Comparison of ENCODE assay signal across 8 cellular contexts in genomic region chr14:100221419-100222218, GRCh38. TPM values are rescaled to one million over a fixed set of nuclear protein-coding genes. Genes with fewer than 3 reads are reported as not detected.
DNase-seq lines count a peak whose midpoint lies in the region; ATAC-seq and FAIRE-seq lines count a peak whose summit lies in the region.

No MANE protein-coding gene starts in this region.

- no peak overlapping the region for H3K4me3 Mint-ChIP-seq in activated naive CD4-positive, alpha-beta T cell treated with anti-CD3 and anti-CD28 coated beads, Interleukin-2, amount 10 ng/mL, durations not matched to agents 7 days and 5 days

- peaks cover 11% of the 10 kb centered on the region for H3K4me1 Mint-ChIP-seq in activated naive CD4-positive, alpha-beta T cell treated with anti-CD3 and anti-CD28 coated beads, Interleukin-2, amount 10 ng/mL, durations not matched to agents 7 days and 5 days

- H3K36me3 ChIP-seq in skeletal muscle satellite cell (ENCODE audit: insufficient read depth, low read length): no peaks in the 10 kb centered on the region

- H3K9me3 Mint-ChIP-seq in activated naive CD4-positive, alpha-beta T cell treated with anti-CD3 and anti-CD28 coated beads, Interleukin-2, amount 10 ng/mL, durations not matched to agents 7 days and 5 days: no peaks in the 10 kb centered on the region

- no peak for FAIRE-seq in frontal cortex (lab: Jason Lieb, UNC)

- CTCF ChIA-PET in activated naive CD4-positive, alpha-beta T cell treated with anti-CD3 and anti-CD28 coated beads, Interleukin-2, amount 10 ng/mL, durations not matched to agents 7 days and 5 days (lab: Charles Lee): interaction anchor here (0.7 to 7.7 kb wide), 7 partner anchors 9 to 150 kb away, joined by 3 to 58 read pairs (median 5); no protein-coding TSS in a partner anchor

- no peak overlapping the region for H3K9ac ChIP-seq in skeletal muscle satellite cell (ENCODE audit: low read depth, low read length)

- ATAC-seq in GM19467 (IDR thresholded peaks at IDR 0.05; ENCODE audit: unreplicated experiment) (peak; percentile 92), HG03565 (IDR thresholded peaks at IDR 0.05; ENCODE audit: unreplicated experiment) (peak; percentile 90)

- no peaks in the 10 kb centered on the region for H3K27me3 Mint-ChIP-seq in activated naive CD4-positive, alpha-beta T cell treated with anti-CD3 and anti-CD28 coated beads, Interleukin-2, amount 10 ng/mL, durations not matched to agents 7 days and 5 days

- H3K4me1 ChIP-seq in skeletal muscle satellite cell (ENCODE audit: control insufficient read depth, insufficient read depth, low read length): peaks cover 6% of the 10 kb centered on the region

- peaks cover 7% of the 10 kb centered on the region for H3K36me3 Mint-ChIP-seq in activated naive CD4-positive, alpha-beta T cell treated with anti-CD3 and anti-CD28 coated beads, Interleukin-2, amount 10 ng/mL, durations not matched to agents 7 days and 5 days

- DNase-seq in D341Med (ENCODE audit: low spot score): peak; percentile 72
- peak; percentile 53 for DNase-seq in RPMI7951 (ENCODE audit: low read depth)
- DNase-seq in activated naive CD4-positive, alpha-beta T cell treated with anti-CD3 and anti-CD28 coated beads, Interleukin-2, amount 10 ng/mL, durations not matched to agents 7 days and 5 days: peak; percentile 85
- DNase-seq in hepatic stellate cell (ENCODE audit: low spot score): peak; percentile 35
- no peak for DNase-seq in frontal cortex (ENCODE audit: low spot score in 2 of 2)

- no peak overlapping the region for H3K27ac Mint-ChIP-seq in activated naive CD4-positive, alpha-beta T cell treated with anti-CD3 and anti-CD28 coated beads, Interleukin-2, amount 10 ng/mL, durations not matched to agents 7 days and 5 days

- H3K27me3 ChIP-seq in skeletal muscle satellite cell (ENCODE audit: control insufficient read depth, insufficient read depth, low read length): no peaks in the 10 kb centered on the region

- peak overlapping the region; percentile 28 for H3K4me3 ChIP-seq in skeletal muscle satellite cell (ENCODE audit: low read length)

- no peaks in the 10 kb centered on the region for H3K9me3 ChIP-seq in skeletal muscle satellite cell (replicated peaks; ENCODE audit: low read length)

- peak overlapping the region; percentile 79 for H3K4me2 ChIP-seq in skeletal muscle satellite cell (ENCODE audit: low read length)

RNA-seq across cellular contexts. Expression of gene YY1, which starts 17.3 kb away (rescaled TPM):
- 34.1 and 53.0 TPM in 2 replicates for total RNA-seq in RPMI7951 (2014; rRNA removed; shearing (Covaris generic))
- 38.0 and 39.3 TPM in 2 replicates for total RNA-seq in skeletal muscle satellite cell (2012; rRNA removed)
- 47.7 TPM for total RNA-seq in frontal cortex

Comparison
In these comparisons a context has a peak if more than half of its experiments do, and no peak if none do; other contexts are left out.
1. DNase-seq: peak in D341Med (single experiment), RPMI7951 (single experiment), activated naive CD4-positive, alpha-beta T cell treated with anti-CD3 and anti-CD28 coated beads, Interleukin-2, amount 10 ng/mL, durations not matched to agents 7 days and 5 days (single experiment) and hepatic stellate cell (single experiment); none in frontal cortex (0 of 2).